Comparison of ENCODE assay signal across 9 cellular contexts in the genomic region with DNA sequence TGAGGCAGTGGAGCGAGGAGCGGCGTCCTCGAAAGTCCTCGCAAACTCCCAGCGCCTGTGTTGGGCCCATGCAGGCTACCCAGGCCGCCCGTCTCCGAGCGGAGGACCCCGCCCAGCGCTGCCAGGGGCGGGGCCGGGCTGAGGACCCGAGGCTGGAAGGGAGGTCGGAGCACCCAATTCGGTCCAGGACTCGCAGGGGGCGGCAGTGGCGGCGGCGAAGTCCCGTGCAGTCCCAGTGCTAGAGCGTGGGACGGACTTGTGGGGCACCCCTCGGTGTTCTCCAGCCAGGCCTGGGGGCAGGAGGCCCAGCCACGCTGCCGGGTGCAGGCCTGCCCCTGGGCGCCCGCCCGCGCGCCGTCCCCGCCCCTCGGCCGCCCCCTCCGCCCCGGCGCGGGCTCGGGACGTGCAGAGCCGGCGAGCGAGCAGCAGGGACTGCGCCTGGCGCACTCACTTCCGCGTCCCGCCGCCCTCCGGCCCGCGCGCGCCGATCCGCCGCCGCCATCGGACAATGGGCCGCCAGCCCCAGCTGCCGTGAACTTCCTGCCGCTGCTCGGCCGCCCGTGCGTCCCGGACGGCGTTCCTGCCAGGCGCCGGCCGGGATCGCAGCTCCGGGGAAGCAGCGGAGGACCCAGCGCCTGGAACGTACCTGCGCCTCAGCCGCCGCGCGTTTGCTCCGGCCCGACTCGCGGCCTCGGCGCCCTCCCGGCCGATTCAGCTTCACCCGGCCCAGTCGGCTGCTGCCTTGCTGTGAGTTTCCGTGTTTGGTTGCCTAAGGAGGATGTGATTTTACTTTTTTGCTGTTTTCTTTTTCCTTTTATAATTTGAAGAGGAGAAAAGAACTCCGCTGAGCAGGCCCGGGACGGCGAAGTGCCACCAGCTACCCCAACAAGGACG. TPM values are rescaled to one million over a fixed set of nuclear protein-coding genes. Genes with fewer than 3 reads are reported as not detected.
DNase-seq lines count a peak whose midpoint lies in the region; ATAC-seq, FAIRE-seq and TF ChIP-seq lines count a peak whose summit lies in the region.
"Had no signal": no experiment of that assay in that cellular context is flagged by ENCODE, and none has a peak within 500 bp of the region (broad histone marks: within the 10 kb centered on the region; RNA-seq: fewer than 3 reads in every experiment).

No MANE protein-coding gene starts in this region.

- peaks cover 55% of the 10 kb centered on the region for H3K4me1 Mint-ChIP-seq in CD14-positive monocyte
- peaks cover 49% of the 10 kb centered on the region for H3K4me1 Mint-ChIP-seq in activated T-cell treated with anti-CD3 and anti-CD28 coated beads, Interleukin-2, amount 50 U/mL, for 4 hours (ENCODE audit: low read depth)
- H3K4me1 Mint-ChIP-seq in naive thymus-derived CD4-positive, alpha-beta T cell = peaks cover 48 to 61% (median 55%) of the 10 kb centered on the region in 7 donors
- H3K4me1 Mint-ChIP-seq in stimulated activated naive CD8-positive, alpha-beta T cell treated with anti-CD3 and anti-CD28 coated beads, Interleukin-15, Interleukin-2, amounts not matched to agents 100 ng/mL and 50 ng/mL, for 24 hours (ENCODE audit: low read depth) = peaks cover 53% of the 10 kb centered on the region

- H3K27me3 Mint-ChIP-seq in CD14-positive monocyte (ENCODE audit: low read depth in 3 of 3) = peaks cover 3 to 5% (median 4%) of the 10 kb centered on the region in 3 donors
- no peaks in the 10 kb centered on the region for H3K27me3 Mint-ChIP-seq in activated T-cell treated with anti-CD3 and anti-CD28 coated beads, Interleukin-2, amount 50 U/mL, for 4 hours (ENCODE audit: low read depth)
- peaks cover 0 to 3% (median 0%) of the 10 kb centered on the region in 5 donors for H3K27me3 Mint-ChIP-seq in naive thymus-derived CD4-positive, alpha-beta T cell
- H3K27me3 Mint-ChIP-seq in stimulated activated naive CD8-positive, alpha-beta T cell treated with anti-CD3 and anti-CD28 coated beads, Interleukin-15, Interleukin-2, amounts not matched to agents 100 ng/mL and 50 ng/mL, for 24 hours = no peaks in the 10 kb centered on the region

- peak overlapping the region; percentile 72 for H3K27ac ChIP-seq in naive thymus-derived CD4-positive, alpha-beta T cell (ENCODE audit: low read depth, low read length)

- POLR2A ChIA-PET in naive thymus-derived CD4-positive, alpha-beta T cell (lab: Charles Lee) = interaction anchor here (0.6 to 0.7 kb wide), 2 partner anchors 10 to 53 kb away, joined by 3 to 4 read pairs; no protein-coding TSS in a partner anchor

- CTCF ChIA-PET in naive thymus-derived CD4-positive, alpha-beta T cell (lab: Charles Lee) = interaction anchor here (0.7 kb wide), 1 partner anchor 62 kb away, joined by 3 read pairs; no protein-coding TSS in a partner anchor

- ATAC-seq in HG03442 (IDR thresholded peaks at IDR 0.05; ENCODE audit: unreplicated experiment) = peak; percentile 54
- peak; percentile 87 to 88 for ATAC-seq in activated T-cell treated with anti-CD3 and anti-CD28 coated beads, Interleukin-2, amount 50 U/mL, for 4 hours
- peak; percentile 83 for ATAC-seq in naive thymus-derived CD4-positive, alpha-beta T cell

- FAIRE-seq in GM19239 (lab: Jason Lieb, UNC) = no peak
- FAIRE-seq: endometrium had no signal

- DNase-seq in CD14-positive monocyte (ENCODE audit: low spot score) (no peak), GM19239 (ENCODE audit: insufficient read length, low spot score) (peak; percentile 82), OCI-M2 (lab: John Stamatoyannopoulos, UW; ENCODE audit: unreplicated experiment) (peak; percentile 5), fibroblast of gingiva (ENCODE audit: low read depth) (peak; percentile 77)
- peak; percentile 59 for DNase-seq in activated T-cell treated with anti-CD3 and anti-CD28 coated beads, Interleukin-2, amount 50 U/mL, for 4 hours
- DNase-seq in naive thymus-derived CD4-positive, alpha-beta T cell = peak; percentile 46 to 83 (median 70)

- H3K4me1 ChIP-seq in naive thymus-derived CD4-positive, alpha-beta T cell (ENCODE audit: control insufficient read depth in 2 of 2, insufficient read depth in 2 of 2, low read length in 2 of 2) = peaks cover 44 to 58% of the 10 kb centered on the region in 2 donors

- H3K9me3 Mint-ChIP-seq in CD14-positive monocyte = peaks cover 0 to 1% (median 0%) of the 10 kb centered on the region in 7 donors
- H3K9me3 Mint-ChIP-seq in activated T-cell treated with anti-CD3 and anti-CD28 coated beads, Interleukin-2, amount 50 U/mL, for 4 hours = no peaks in the 10 kb centered on the region
- H3K9me3 Mint-ChIP-seq in naive thymus-derived CD4-positive, alpha-beta T cell = no peaks in the 10 kb centered on the region
- H3K9me3 Mint-ChIP-seq in stimulated activated naive CD8-positive, alpha-beta T cell treated with anti-CD3 and anti-CD28 coated beads, Interleukin-15, Interleukin-2, amounts not matched to agents 100 ng/mL and 50 ng/mL, for 24 hours = no peaks in the 10 kb centered on the region

- peak overlapping the region; percentile 71 for H3K4me3 ChIP-seq in naive thymus-derived CD4-positive, alpha-beta T cell (ENCODE audit: low read length)

- no peaks in the 10 kb centered on the region for H3K9me3 ChIP-seq in naive thymus-derived CD4-positive, alpha-beta T cell (ENCODE audit: control insufficient read depth in 2 of 3, low read length in 3 of 3)

- H3K27me3 ChIP-seq in naive thymus-derived CD4-positive, alpha-beta T cell (ENCODE audit: control insufficient read depth in 2 of 2, insufficient read depth in 2 of 2, low read length in 2 of 2) = no peaks in the 10 kb centered on the region

- peaks cover 9 to 13% of the 10 kb centered on the region in 2 donors for H3K36me3 Mint-ChIP-seq in CD14-positive monocyte
- H3K36me3 Mint-ChIP-seq in activated T-cell treated with anti-CD3 and anti-CD28 coated beads, Interleukin-2, amount 50 U/mL, for 4 hours (ENCODE audit: insufficient read depth) = peaks cover 6% of the 10 kb centered on the region
- H3K36me3 Mint-ChIP-seq in naive thymus-derived CD4-positive, alpha-beta T cell = peaks cover 0 to 25% (median 0%) of the 10 kb centered on the region in 5 donors
- H3K36me3 Mint-ChIP-seq in stimulated activated naive CD8-positive, alpha-beta T cell treated with anti-CD3 and anti-CD28 coated beads, Interleukin-15, Interleukin-2, amounts not matched to agents 100 ng/mL and 50 ng/mL, for 24 hours (ENCODE audit: low read depth) = peaks cover 18% of the 10 kb centered on the region

- H3K4me3 Mint-ChIP-seq in CD14-positive monocyte = peak overlapping the region; percentile 91 to 93
- H3K4me3 Mint-ChIP-seq in activated T-cell treated with anti-CD3 and anti-CD28 coated beads, Interleukin-2, amount 50 U/mL, for 4 hours = peak overlapping the region; percentile 88
- H3K4me3 Mint-ChIP-seq in naive thymus-derived CD4-positive, alpha-beta T cell = peak overlapping the region; percentile 84 to 99 (median 90)
- peak overlapping the region; percentile 85 for H3K4me3 Mint-ChIP-seq in stimulated activated naive CD8-positive, alpha-beta T cell treated with anti-CD3 and anti-CD28 coated beads, Interleukin-15, Interleukin-2, amounts not matched to agents 100 ng/mL and 50 ng/mL, for 24 hours

- intact Hi-C loops in CD14-positive monocyte (cut with micrococcal nuclease) = loop anchor here (2.0 to 5.0 kb wide), 4 partner anchors 15 to 82 kb away; no protein-coding TSS in a partner anchor
- intact Hi-C loops in naive thymus-derived CD4-positive, alpha-beta T cell (cut with micrococcal nuclease) = loop anchor here (1.0 to 10.0 kb wide), 12 partner anchors 62 to 1256 kb away; a partner anchor contains a TSS

- H3K27ac Mint-ChIP-seq in CD14-positive monocyte = peak overlapping the region; percentile 90 to 95 (median 94)
- H3K27ac Mint-ChIP-seq in naive thymus-derived CD4-positive, alpha-beta T cell = peak overlapping the region; percentile 85 to 96 (median 91)
- H3K27ac Mint-ChIP-seq in stimulated activated naive CD8-positive, alpha-beta T cell treated with anti-CD3 and anti-CD28 coated beads, Interleukin-15, Interleukin-2, amounts not matched to agents 100 ng/mL and 50 ng/mL, for 24 hours = peak overlapping the region; percentile 89

- TF ChIP-seq CTCF in CD14-positive monocyte (IDR thresholded peaks at IDR 0.05) = no peak

- H3K36me3 ChIP-seq in naive thymus-derived CD4-positive, alpha-beta T cell (ENCODE audit: control insufficient read depth in 2 of 3, insufficient read depth in 3 of 3, low read length in 3 of 3) = no peaks in the 10 kb centered on the region

RNA-seq across cellular contexts. Expression of a gene that starts 0.6 kb away (rescaled TPM):
- 1 to 10 TPM; 6.0 to 8.5 TPM for polyA plus RNA-seq in CD14-positive monocyte
- 10 to 100 TPM; 17.9 to 18.4 (median 18.2) TPM for total RNA-seq in activated T-cell treated with anti-CD3 and anti-CD28 coated beads, Interleukin-2, amount 50 U/mL, for 4 hours
- 10 to 100 TPM; 26.0 to 49.3 (median 28.6) TPM for total RNA-seq in naive thymus-derived CD4-positive, alpha-beta T cell
- polyA plus RNA-seq in naive thymus-derived CD4-positive, alpha-beta T cell = 1 to 10 TPM; 5.9 to 6.1 TPM
